Comparison of ENCODE assay signal across 8 cellular contexts in genomic region chr12:95998611-95999300, GRCh38. TPM values are rescaled to one million over a fixed set of nuclear protein-coding genes. Genes with fewer than 3 reads are reported as not detected.
A peak's percentile ranks its signal among the peaks of the same experiment; 100 is the strongest.
DNase-seq lines count a peak whose midpoint lies in the region; ATAC-seq, FAIRE-seq and TF ChIP-seq lines count a peak whose summit lies in the region.

No MANE protein-coding gene starts in this region.

- ATAC-seq in HG02870 (IDR thresholded peaks at IDR 0.05; ENCODE audit: unreplicated experiment) = peak; percentile 94
- peak; percentile 99 for ATAC-seq in T-helper 17 cell

- no peaks in the 10 kb centered on the region for H3K27me3 Mint-ChIP-seq in T-helper 17 cell

- H3K4me3 Mint-ChIP-seq in T-helper 17 cell = no peak overlapping the region

- H3K36me3 ChIP-seq in bronchial epithelial cell (ENCODE audit: control insufficient read depth, insufficient read depth, low read length) = peaks cover 4% of the 10 kb centered on the region

- TF ChIP-seq CTCF in AG10803 (conservative IDR thresholded peaks at IDR 0.05; ENCODE audit: low read length) (peak; percentile 64), bronchial epithelial cell (IDR thresholded peaks at IDR 0.05; ENCODE audit: insufficient read depth, low read length, severe bottlenecking) (peak; percentile 65)

- DNase-seq in AG10803 (ENCODE audit: low read depth) (peak; percentile 49), GM18507 (ENCODE audit: extremely low spot score, insufficient read length, low read depth) (peak; percentile 17), NCI-H146 (lab: John Stamatoyannopoulos, UW) (peak; percentile 57), T-helper 17 cell (peak in 1 of 3 donors; percentile 11), bronchial epithelial cell (ENCODE audit: low read depth) (peak; percentile 58), kidney tubule cell (ENCODE audit: low spot score) (peak; percentile 63)
- DNase-seq in stimulated activated CD4-positive, alpha-beta T cell treated with anti-CD3 and anti-CD28 coated beads, TNF-alpha, amount 100 ng/mL, for 48 hours (ENCODE audit: low read depth in 3 of 3) = peak; percentile 5 to 24 (median 10)

- H3K9me3 ChIP-seq in T-helper 17 cell (ENCODE audit: control insufficient read depth, low read length, poor library complexity, severe bottlenecking) = no peaks in the 10 kb centered on the region

- peaks cover 10% of the 10 kb centered on the region for H3K4me1 Mint-ChIP-seq in T-helper 17 cell

- no peaks in the 10 kb centered on the region for H3K27me3 ChIP-seq in bronchial epithelial cell (ENCODE audit: control insufficient read depth, insufficient read depth, low read length)

- FAIRE-seq in GM18507 (lab: Jason Lieb, UNC) = peak; percentile 78
- no peak for FAIRE-seq in bronchial epithelial cell (lab: Jason Lieb, UNC)

- H3K4me3 ChIP-seq in AG10803 (ENCODE audit: low read length) = no peak overlapping the region
- no peak overlapping the region for H3K4me3 ChIP-seq in bronchial epithelial cell (ENCODE audit: low read depth, low read length)

- peak overlapping the region; percentile 90 for H3K27ac Mint-ChIP-seq in T-helper 17 cell

- peaks cover 10% of the 10 kb centered on the region for H3K36me3 Mint-ChIP-seq in T-helper 17 cell (ENCODE audit: low read depth)

RNA-seq across cellular contexts. Expression of gene HAL, which starts 2.6 kb away (rescaled TPM):
- 1 to 10 TPM in 1 of 2 donors, under 1 TPM in 1; 0.94 to 2.3 TPM for total RNA-seq in T-helper 17 cell
- total RNA-seq in bronchial epithelial cell = 0.26 and 0.79 TPM in 2 replicates

RNA-seq across cellular contexts. Expression of gene LTA4H, which starts 36.6 kb away (rescaled TPM):
- total RNA-seq in T-helper 17 cell = 10 to 100 TPM; 44.5 to 60.5 TPM
- 66.2 and 83.5 TPM in 2 replicates for total RNA-seq in bronchial epithelial cell

RNA-seq across cellular contexts. Expression of gene AMDHD1, which starts 55.6 kb away (rescaled TPM):
- 1 to 10 TPM in 1 of 2 donors, under 1 TPM in 1; 0.47 to 1.1 TPM for total RNA-seq in T-helper 17 cell
- not detected in 2 replicates for total RNA-seq in bronchial epithelial cell

RNA-seq across cellular contexts. Expression of gene CCDC38, which starts 56.3 kb away (rescaled TPM):
- total RNA-seq in T-helper 17 cell (under 1 TPM in 1 of 2 donors, not detected in 1; 0.10 TPM), bronchial epithelial cell (0.13 TPM in 1 of 2 replicates, not detected in the other)
